12 cellular contexts compared by ENCODE assay signal in genomic region chr20:48716541-48716940, GRCh38.
DNase-seq lines count a peak whose midpoint lies in the region; ATAC-seq, FAIRE-seq and TF ChIP-seq lines count a peak whose summit lies in the region.
"Had no signal": no experiment of that assay in that cellular context is flagged by ENCODE, and none has a peak within 500 bp of the region (broad histone marks: within the 10 kb centered on the region; RNA-seq: fewer than 3 reads in every experiment).

No MANE protein-coding gene starts in this region.

- no peak for TF ChIP-seq POLR2A in GM12892 (IDR thresholded peaks at IDR 0.05; ENCODE audit: low read depth, low read length)

- peaks cover 90% of the 10 kb centered on the region for H3K4me1 Mint-ChIP-seq in activated T-cell treated with anti-CD3 and anti-CD28 coated beads, Interleukin-2, amount 50 U/mL, for 4 hours (ENCODE audit: low read depth)
- peaks cover 86% of the 10 kb centered on the region for H3K4me1 Mint-ChIP-seq in activated T-helper 1 cell treated with anti-CD3 and anti-CD28 coated beads, Interleukin-12 subunit alpha, Interleukin-12 subunit beta, Interleukin-2, Interleukin-4 antibody, amounts not matched to agents 30 ng/mL and 10 ng/mL and 1 ng/mL, durations not matched to agents 14 hours and 24 hours and 36 hours (ENCODE audit: low read depth)
- peaks cover 99% of the 10 kb centered on the region in 2 donors for H3K4me1 Mint-ChIP-seq in immature natural killer cell

- peak overlapping the region; percentile 68 for H3K4me3 Mint-ChIP-seq in activated T-cell treated with anti-CD3 and anti-CD28 coated beads, Interleukin-2, amount 50 U/mL, for 4 hours
- peak overlapping the region; percentile 62 for H3K4me3 Mint-ChIP-seq in activated T-helper 1 cell treated with anti-CD3 and anti-CD28 coated beads, Interleukin-12 subunit alpha, Interleukin-12 subunit beta, Interleukin-2, Interleukin-4 antibody, amounts not matched to agents 30 ng/mL and 10 ng/mL and 1 ng/mL, durations not matched to agents 14 hours and 24 hours and 36 hours
- H3K4me3 Mint-ChIP-seq in immature natural killer cell, result peak overlapping the region; percentile 73 to 93 (median 85)

- ATAC-seq in activated T-cell treated with anti-CD3 and anti-CD28 coated beads, Interleukin-2, amount 50 U/mL, for 4 hours, result peak in 1 of 2 donors; percentile 13
- ATAC-seq: HepG2 had no signal

- no peaks in the 10 kb centered on the region for H3K9me3 Mint-ChIP-seq in activated T-cell treated with anti-CD3 and anti-CD28 coated beads, Interleukin-2, amount 50 U/mL, for 4 hours
- peaks cover 3% of the 10 kb centered on the region for H3K9me3 Mint-ChIP-seq in activated T-helper 1 cell treated with anti-CD3 and anti-CD28 coated beads, Interleukin-12 subunit alpha, Interleukin-12 subunit beta, Interleukin-2, Interleukin-4 antibody, amounts not matched to agents 30 ng/mL and 10 ng/mL and 1 ng/mL, durations not matched to agents 14 hours and 24 hours and 36 hours
- no peaks in the 10 kb centered on the region for H3K9me3 Mint-ChIP-seq in immature natural killer cell

- H3K27ac ChIP-seq in temporal lobe (ENCODE audit: low read depth, low read length), result peak overlapping the region; percentile 100
- H3K27ac ChIP-seq: right lobe of liver had no signal

- FAIRE-seq in GM12892 (lab: Jason Lieb, UNC), result no peak
- FAIRE-seq: HepG2 had no signal

- peaks cover 10% of the 10 kb centered on the region for H3K36me3 Mint-ChIP-seq in activated T-cell treated with anti-CD3 and anti-CD28 coated beads, Interleukin-2, amount 50 U/mL, for 4 hours (ENCODE audit: insufficient read depth)
- H3K36me3 Mint-ChIP-seq in activated T-helper 1 cell treated with anti-CD3 and anti-CD28 coated beads, Interleukin-12 subunit alpha, Interleukin-12 subunit beta, Interleukin-2, Interleukin-4 antibody, amounts not matched to agents 30 ng/mL and 10 ng/mL and 1 ng/mL, durations not matched to agents 14 hours and 24 hours and 36 hours (ENCODE audit: low read depth), result peaks cover 49% of the 10 kb centered on the region
- H3K36me3 Mint-ChIP-seq in immature natural killer cell, result peaks cover 7 to 24% (median 23%) of the 10 kb centered on the region in 3 donors

- intact Hi-C loops in activated T-helper 1 cell treated with anti-CD3 and anti-CD28 coated beads, Interleukin-12 subunit alpha, Interleukin-12 subunit beta, Interleukin-2, Interleukin-4 antibody, amounts not matched to agents 30 ng/mL and 10 ng/mL and 1 ng/mL, durations not matched to agents 14 hours and 24 hours and 36 hours (cut with micrococcal nuclease), result loop anchor here (1.0 to 5.0 kb wide), 4 partner anchors 23 to 106 kb away; no protein-coding TSS in a partner anchor

- no peak for DNase-seq in activated T-cell treated with anti-CD3 and anti-CD28 coated beads, Interleukin-2, amount 50 U/mL, for 4 hours
- DNase-seq in activated T-cell treated with anti-CD3 and anti-CD28 coated beads for 4 hours (no peak), immature natural killer cell (no peak), GM12892 (ENCODE audit: insufficient read length) (no peak), NCI-H146 treated with DMSO at 0.1 percent for 48 hours (lab: John Stamatoyannopoulos, UW; ENCODE audit: unreplicated experiment) (no peak), kidney tubule cell (ENCODE audit: low spot score) (no peak)
- no peak for DNase-seq in activated T-helper 1 cell treated with anti-CD3 and anti-CD28 coated beads, Interleukin-12 subunit alpha, Interleukin-12 subunit beta, Interleukin-2, Interleukin-4 antibody, amounts not matched to agents 30 ng/mL and 10 ng/mL and 1 ng/mL, durations not matched to agents 14 hours and 24 hours and 36 hours (ENCODE audit: low spot score)
- DNase-seq: NCI-H1105, NCI-H345, right lobe of liver had no signal

- H3K27ac Mint-ChIP-seq in activated T-helper 1 cell treated with anti-CD3 and anti-CD28 coated beads, Interleukin-12 subunit alpha, Interleukin-12 subunit beta, Interleukin-2, Interleukin-4 antibody, amounts not matched to agents 30 ng/mL and 10 ng/mL and 1 ng/mL, durations not matched to agents 14 hours and 24 hours and 36 hours, result peak overlapping the region; percentile 95
- peak overlapping the region; percentile 91 to 96 (median 94) for H3K27ac Mint-ChIP-seq in immature natural killer cell

- no peaks in the 10 kb centered on the region for H3K27me3 Mint-ChIP-seq in activated T-cell treated with anti-CD3 and anti-CD28 coated beads, Interleukin-2, amount 50 U/mL, for 4 hours (ENCODE audit: low read depth)
- H3K27me3 Mint-ChIP-seq in activated T-helper 1 cell treated with anti-CD3 and anti-CD28 coated beads, Interleukin-12 subunit alpha, Interleukin-12 subunit beta, Interleukin-2, Interleukin-4 antibody, amounts not matched to agents 30 ng/mL and 10 ng/mL and 1 ng/mL, durations not matched to agents 14 hours and 24 hours and 36 hours (ENCODE audit: insufficient read depth), result no peaks in the 10 kb centered on the region
- H3K27me3 Mint-ChIP-seq in immature natural killer cell (ENCODE audit: low read depth in 3 of 3), result peaks cover 16 to 42% (median 22%) of the 10 kb centered on the region in 3 donors
